In the genomic region with DNA sequence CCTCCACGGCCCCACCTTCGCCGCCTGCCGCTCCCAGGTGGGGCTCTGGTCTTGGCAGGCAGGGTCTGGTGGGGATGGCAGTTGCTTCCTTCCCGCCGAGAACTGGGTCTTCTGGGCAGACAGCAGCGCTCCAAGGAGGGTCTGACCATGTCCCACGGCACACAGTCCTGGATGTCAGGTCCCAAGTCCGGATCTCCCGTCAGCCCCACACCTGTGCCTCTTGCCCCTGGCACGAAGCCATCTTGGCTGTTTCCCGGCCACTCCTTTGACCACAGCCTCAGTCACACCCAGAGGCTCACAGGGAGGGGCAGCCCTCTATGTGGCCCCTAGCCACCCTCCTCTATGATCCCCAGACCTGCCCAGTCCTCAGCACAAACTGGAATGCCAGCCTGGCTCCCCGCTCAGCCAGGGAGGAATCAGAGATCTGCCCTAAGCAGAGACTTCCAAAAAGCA, we compare ENCODE assay signal across 21 cellular contexts. TPM values are rescaled to one million over a fixed set of nuclear protein-coding genes. Genes with fewer than 3 reads are reported as not detected.
"Had no signal": no experiment of that assay in that cellular context is flagged by ENCODE, and none has a peak within 500 bp of the region (broad histone marks: within the 10 kb centered on the region; RNA-seq: fewer than 3 reads in every experiment).

No MANE protein-coding gene starts in this region.

- H3K27ac ChIP-seq: brain microvascular endothelial cell, heart left ventricle, thoracic aorta had no signal

- H3K27me3 Mint-ChIP-seq: activated CD8-positive, alpha-beta memory T cell treated with anti-CD3 and anti-CD28 coated beads, Interleukin-2, amount 10 ng/mL, durations not matched to agents 7 days and 5 days; activated naive CD8-positive, alpha-beta T cell; activated T-cell treated with anti-CD3 and anti-CD28 coated beads, Interleukin-2, amount 50 U/mL, for 24 hours; naive thymus-derived CD8-positive, alpha-beta T cell; stimulated activated naive CD8-positive, alpha-beta T cell treated with anti-CD3 and anti-CD28 coated beads, Interleukin-15, Interleukin-2, amounts not matched to agents 100 ng/mL and 50 ng/mL, for 24 hours had no signal

- H3K27me3 ChIP-seq: brain microvascular endothelial cell had no signal

- FAIRE-seq: endothelial cell of umbilical vein, keratinocyte had no signal

- H3K9me3 Mint-ChIP-seq: activated T-cell treated with anti-CD3 and anti-CD28 coated beads, Interleukin-2, amount 50 U/mL, for 24 hours; naive thymus-derived CD8-positive, alpha-beta T cell; stimulated activated naive CD8-positive, alpha-beta T cell treated with anti-CD3 and anti-CD28 coated beads, Interleukin-15, Interleukin-2, amounts not matched to agents 100 ng/mL and 50 ng/mL, for 24 hours had no signal

- H3K27ac Mint-ChIP-seq: activated CD8-positive, alpha-beta memory T cell treated with anti-CD3 and anti-CD28 coated beads, Interleukin-2, amount 10 ng/mL, durations not matched to agents 7 days and 5 days; activated naive CD8-positive, alpha-beta T cell; activated T-cell treated with anti-CD3 and anti-CD28 coated beads, Interleukin-2, amount 50 U/mL, for 24 hours; naive thymus-derived CD8-positive, alpha-beta T cell; stimulated activated naive CD8-positive, alpha-beta T cell treated with anti-CD3 and anti-CD28 coated beads, Interleukin-15, Interleukin-2, amounts not matched to agents 100 ng/mL and 50 ng/mL, for 24 hours had no signal

- H3K36me3 Mint-ChIP-seq: activated CD8-positive, alpha-beta memory T cell treated with anti-CD3 and anti-CD28 coated beads, Interleukin-2, amount 10 ng/mL, durations not matched to agents 7 days and 5 days; activated naive CD8-positive, alpha-beta T cell; naive thymus-derived CD8-positive, alpha-beta T cell had no signal

- H3K4me1 Mint-ChIP-seq: activated CD8-positive, alpha-beta memory T cell treated with anti-CD3 and anti-CD28 coated beads, Interleukin-2, amount 10 ng/mL, durations not matched to agents 7 days and 5 days; naive thymus-derived CD8-positive, alpha-beta T cell had no signal

- H3K4me3 ChIP-seq: heart left ventricle, lung, thoracic aorta had no signal

- H3K4me1 ChIP-seq: heart left ventricle had no signal

- H3K4me3 Mint-ChIP-seq: activated CD8-positive, alpha-beta memory T cell treated with anti-CD3 and anti-CD28 coated beads, Interleukin-2, amount 10 ng/mL, durations not matched to agents 7 days and 5 days; activated naive CD8-positive, alpha-beta T cell; activated T-cell treated with anti-CD3 and anti-CD28 coated beads, Interleukin-2, amount 50 U/mL, for 24 hours; naive thymus-derived CD8-positive, alpha-beta T cell; stimulated activated naive CD8-positive, alpha-beta T cell treated with anti-CD3 and anti-CD28 coated beads, Interleukin-15, Interleukin-2, amounts not matched to agents 100 ng/mL and 50 ng/mL, for 24 hours had no signal

- DNase-seq: activated CD4-positive, alpha-beta T cell treated with anti-CD3 and anti-CD28 coated beads for 1 hour; activated CD4-positive, alpha-beta T cell treated with anti-CD3 and anti-CD28 coated beads, Interleukin-2, amount 50 U/mL, for 48 hours; activated CD8-positive, alpha-beta memory T cell treated with anti-CD3 and anti-CD28 coated beads, Interleukin-2, amount 10 ng/mL, durations not matched to agents 7 days and 5 days; activated T-cell treated with anti-CD3 and anti-CD28 coated beads, Interleukin-2, amount 50 U/mL, for 24 hours; amygdala; brain microvascular endothelial cell; foreskin melanocyte; midbrain; stimulated activated CD4-positive, alpha-beta T cell treated with anti-CD3 and anti-CD28 coated beads, Interleukin-15, amount 100 ng/mL, for 24 hours; stimulated activated CD4-positive, alpha-beta T cell treated with anti-CD3 and anti-CD28 coated beads, Interleukin-4, amount 100 ng/mL, for 24 hours; T1000 had no signal

- H3K36me3 ChIP-seq: brain microvascular endothelial cell, heart left ventricle, thoracic aorta had no signal

- ATAC-seq: activated CD8-positive, alpha-beta memory T cell treated with anti-CD3 and anti-CD28 coated beads, Interleukin-2, amount 10 ng/mL, durations not matched to agents 7 days and 5 days; heart left ventricle; naive thymus-derived CD8-positive, alpha-beta T cell had no signal

- H3K9me3 ChIP-seq: heart left ventricle, thoracic aorta had no signal

RNA-seq across cellular contexts. Expression of a gene that starts 14.3 kb away (rescaled TPM):
- total RNA-seq: activated CD8-positive, alpha-beta memory T cell treated with anti-CD3 and anti-CD28 coated beads, Interleukin-2, amount 10 ng/mL, durations not matched to agents 7 days and 5 days; endothelial cell of umbilical vein; heart left ventricle; naive thymus-derived CD8-positive, alpha-beta T cell; pulmonary artery endothelial cell; thoracic aorta; urinary bladder had no signal
- polyA plus RNA-seq: endothelial cell of umbilical vein; keratinocyte; naive thymus-derived CD8-positive, alpha-beta T cell; urinary bladder had no signal
